ENCODE assay signal across 20 cellular contexts in genomic region chr18:48163184-48164095, GRCh38.
A peak's percentile ranks its signal among the peaks of the same experiment; 100 is the strongest.
DNase-seq lines count a peak whose midpoint lies in the region; ATAC-seq and TF ChIP-seq lines count a peak whose summit lies in the region.
"Had no signal": no experiment of that assay in that cellular context is flagged by ENCODE, and none has a peak within 500 bp of the region (broad histone marks: within the 10 kb centered on the region; RNA-seq: fewer than 3 reads in every experiment).

No MANE protein-coding gene starts in this region.

- CTCF ChIA-PET in OCI-LY7 (lab: Charles Lee; ENCODE audit: unreplicated experiment), result no interaction called here

- H3K9me3 ChIP-seq in esophagus muscularis mucosa (no peaks in the 10 kb centered on the region), osteoblast (ENCODE audit: low read depth, low read length) (no peaks in the 10 kb centered on the region), OCI-LY7 (ENCODE audit: low read length) (no peaks in the 10 kb centered on the region)
- H3K9me3 ChIP-seq: testis had no signal

- H3K4me3 ChIP-seq in esophagus muscularis mucosa, result no peak overlapping the region
- H3K4me3 ChIP-seq in osteoblast (ENCODE audit: insufficient read depth, low read length), result no peak overlapping the region
- no peak overlapping the region for H3K4me3 ChIP-seq in OCI-LY7 (ENCODE audit: low read depth, low read length, poor library complexity, severe bottlenecking)
- H3K4me3 ChIP-seq: testis had no signal

- H3K36me3 ChIP-seq in esophagus muscularis mucosa (no peaks in the 10 kb centered on the region), osteoblast (ENCODE audit: insufficient read depth, low read length) (no peaks in the 10 kb centered on the region), OCI-LY7 (ENCODE audit: insufficient read depth, low read length) (no peaks in the 10 kb centered on the region)

- H2AFZ ChIP-seq in osteoblast (ENCODE audit: low read length), result no peak overlapping the region
- no peak overlapping the region for H2AFZ ChIP-seq in OCI-LY7 (ENCODE audit: low read length)

- peaks cover 13 to 36% (median 16%) of the 10 kb centered on the region in 3 donors for H3K27me3 Mint-ChIP-seq in CD14-positive monocyte (ENCODE audit: low read depth in 3 of 3)

- H3K9me3 Mint-ChIP-seq in CD14-positive monocyte, result peaks cover 0 to 1% (median 0%) of the 10 kb centered on the region in 7 donors
- H3K9me3 Mint-ChIP-seq: dendritic cell treated with granulocyte-macrophage colony-stimulating factor and Interleukin-4, amounts not matched to agents 40 ng/mL and 50 ng/mL, for 4 days; HFFc6; stimulated activated effector memory CD8-positive, alpha-beta T cell treated with anti-CD3 and anti-CD28 coated beads, Interleukin-12 subunit alpha, Interleukin-12 subunit beta, amount 100 ng/mL, for 72 hours had no signal

- no peaks in the 10 kb centered on the region for H3K27me3 ChIP-seq in esophagus muscularis mucosa
- H3K27me3 ChIP-seq in osteoblast (ENCODE audit: insufficient read depth, low read length), result peaks cover 3% of the 10 kb centered on the region
- H3K27me3 ChIP-seq: testis had no signal

- H3K4me1 ChIP-seq in esophagus muscularis mucosa (peaks cover 26 to 54% (median 47%) of the 10 kb centered on the region in 4 donors), osteoblast (ENCODE audit: insufficient read depth, low read length) (no peaks in the 10 kb centered on the region), OCI-LY7 (ENCODE audit: insufficient read depth, low read length, poor library complexity, severe bottlenecking) (no peaks in the 10 kb centered on the region)

- POLR2A ChIA-PET in OCI-LY7 (lab: Charles Lee), result no interaction called here

- intact Hi-C loops in CD14-positive monocyte (cut with micrococcal nuclease), result loop anchor here (5.0 kb wide), 1 partner anchor 249 kb away; no protein-coding TSS in a partner anchor
- intact Hi-C loops in esophagus muscularis mucosa (cut with DNase I), result loop anchor here (5.0 kb wide), 1 partner anchor 249 kb away; no protein-coding TSS in a partner anchor
- intact Hi-C loops in OCI-LY7 (cut with micrococcal nuclease; ENCODE audit: unreplicated experiment), result no loop called here

- H3K27ac ChIP-seq in esophagus muscularis mucosa (replicated peaks in 1 of 4), result peak overlapping the region; percentile 90 to 94 (median 92)
- H3K27ac ChIP-seq in osteoblast (ENCODE audit: low read depth, low read length), result no peak overlapping the region
- no peak overlapping the region for H3K27ac ChIP-seq in OCI-LY7 (ENCODE audit: low read depth, low read length, poor library complexity, severe bottlenecking)

- H3K4me1 Mint-ChIP-seq in CD14-positive monocyte, result peaks cover 27% of the 10 kb centered on the region

- no peak for ATAC-seq in GM18909 (IDR thresholded peaks at IDR 0.05; ENCODE audit: poor library complexity, unreplicated experiment)
- ATAC-seq: stimulated activated effector memory CD8-positive, alpha-beta T cell treated with anti-CD3 and anti-CD28 coated beads, Interleukin-12 subunit alpha, Interleukin-12 subunit beta, amount 100 ng/mL, for 72 hours had no signal

- DNase-seq in CD14-positive monocyte (ENCODE audit: low spot score) (peak; percentile 6), NCI-H524 (lab: John Stamatoyannopoulos, UW) (peak; percentile 96 to 97), esophagus muscularis mucosa (ENCODE audit: extremely low spot score) (no peak), osteoblast (ENCODE audit: insufficient read length, low spot score, missing footprints) (peak; percentile 73), OCI-LY7 (ENCODE audit: low spot score) (no peak)
- DNase-seq in activated CD4-positive, alpha-beta T cell treated with anti-CD3 and anti-CD28 coated beads for 48 hours, result no peak
- no peak for DNase-seq in central memory CD4-positive, alpha-beta T cell
- DNase-seq: activated CD4-positive, alpha-beta T cell treated with anti-CD3 and anti-CD28 coated beads, Interleukin-2, amount 50 U/mL, for 4 hours; activated naive CD4-positive, alpha-beta T cell; DND-41; foreskin melanocyte; HFFc6; KBM-7; mesenchymal stem cell; NCI-H1930; stimulated activated CD4-positive, alpha-beta T cell treated with anti-CD3 and anti-CD28 coated beads, Interleukin-15, amount 100 ng/mL, for 24 hours; testis had no signal

- no peak for TF ChIP-seq POLR2A in esophagus muscularis mucosa (IDR thresholded peaks at IDR 0.05; ENCODE audit: low read depth)

- H3K27ac Mint-ChIP-seq in CD14-positive monocyte, result no peak overlapping the region
- H3K27ac Mint-ChIP-seq: HFFc6; stimulated activated effector memory CD8-positive, alpha-beta T cell treated with anti-CD3 and anti-CD28 coated beads, Interleukin-12 subunit alpha, Interleukin-12 subunit beta, amount 100 ng/mL, for 72 hours had no signal

- no peak for TF ChIP-seq EP300 in esophagus muscularis mucosa (IDR thresholded peaks at IDR 0.05)

- no peaks in the 10 kb centered on the region for H4K20me1 ChIP-seq in osteoblast (ENCODE audit: insufficient read depth, low read length)
- H4K20me1 ChIP-seq in OCI-LY7 (ENCODE audit: insufficient read depth, low read length), result no peaks in the 10 kb centered on the region

- WGBS in esophagus muscularis mucosa, result 75% methylated on average over 3 of the region's 4 CpGs

- no TSS peak for BruUV-seq in OCI-LY7 (replicated peaks; lab: Mats Ljungman, UMichigan)

- TF ChIP-seq CTCF in CD14-positive monocyte (IDR thresholded peaks at IDR 0.05), result no peak
- no peak for TF ChIP-seq CTCF in esophagus muscularis mucosa (IDR thresholded peaks at IDR 0.05)
- TF ChIP-seq CTCF in osteoblast (IDR thresholded peaks at IDR 0.05; ENCODE audit: extremely low read depth, low read depth, low read length), result no peak
- no peak for TF ChIP-seq CTCF in OCI-LY7 (conservative IDR thresholded peaks at IDR 0.05; ENCODE audit: low read length)

- H3K4me2 ChIP-seq in osteoblast (ENCODE audit: insufficient read depth, low read length) (no peak overlapping the region), OCI-LY7 (ENCODE audit: low read length) (no peak overlapping the region)

- no peaks in the 10 kb centered on the region for H3K9me2 ChIP-seq in OCI-LY7 (ENCODE audit: insufficient read depth, low read length)

- H3K36me3 Mint-ChIP-seq in CD14-positive monocyte, result no peaks in the 10 kb centered on the region
- H3K36me3 Mint-ChIP-seq: stimulated activated effector memory CD8-positive, alpha-beta T cell treated with anti-CD3 and anti-CD28 coated beads, Interleukin-12 subunit alpha, Interleukin-12 subunit beta, amount 100 ng/mL, for 72 hours had no signal

- no peak overlapping the region for H3K4me3 Mint-ChIP-seq in CD14-positive monocyte
- H3K4me3 Mint-ChIP-seq: HFFc6 had no signal

- H3K79me2 ChIP-seq in osteoblast (ENCODE audit: insufficient read depth, low read length) (no peaks in the 10 kb centered on the region), OCI-LY7 (ENCODE audit: insufficient read depth, low read depth, low read length) (no peaks in the 10 kb centered on the region)

Comparison
In these comparisons a context has a peak if more than half of its experiments do, and no peak if none do; other contexts are left out.
1. DNase-seq: peak in CD14-positive monocyte (single experiment), NCI-H524 (2 of 2) and osteoblast (single experiment); none in esophagus muscularis mucosa (single experiment), activated CD4-positive, alpha-beta T cell treated with anti-CD3 and anti-CD28 coated beads for 48 hours (single experiment), central memory CD4-positive, alpha-beta T cell (single experiment) and OCI-LY7 (single experiment).
2. H3K27ac ChIP-seq: peak in esophagus muscularis mucosa (4 of 4); none in osteoblast (single experiment) and OCI-LY7 (single experiment).